Comparison of ENCODE assay signal across 13 cellular contexts in the genomic region with DNA sequence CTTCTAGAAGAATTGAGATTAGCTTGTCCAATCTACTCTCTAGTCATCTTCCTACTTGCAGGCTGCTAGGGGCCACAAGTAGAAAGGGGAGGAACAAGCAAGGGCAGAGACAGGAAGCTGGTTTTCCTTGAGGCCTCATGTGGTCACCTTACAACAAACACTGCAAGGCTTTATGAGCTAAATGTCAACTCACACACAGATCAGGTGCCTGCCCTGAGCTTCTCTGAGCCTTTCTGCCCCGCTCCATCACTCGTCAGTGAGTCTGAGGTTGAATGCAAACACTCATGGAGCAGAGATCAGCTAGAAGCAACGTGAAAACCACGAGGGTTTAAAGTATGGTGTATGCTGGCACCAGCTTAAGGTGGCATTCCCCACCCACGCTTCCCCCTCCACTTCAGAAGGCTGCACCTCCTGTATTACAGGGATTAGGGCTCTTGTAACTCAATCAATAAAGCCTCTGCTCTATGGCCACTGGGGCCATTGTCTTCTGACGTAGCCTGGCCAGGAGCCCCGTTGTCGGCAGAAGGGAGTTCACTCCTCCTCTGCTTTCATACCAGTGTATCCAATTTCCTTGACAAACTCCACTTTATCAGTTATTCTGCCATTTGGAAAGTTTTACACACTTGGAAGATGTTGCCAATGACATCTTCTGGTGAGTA. TPM values are rescaled to one million over a fixed set of nuclear protein-coding genes. Genes with fewer than 3 reads are reported as not detected.
DNase-seq lines count a peak whose midpoint lies in the region; ATAC-seq and TF ChIP-seq lines count a peak whose summit lies in the region.
"Had no signal": no experiment of that assay in that cellular context is flagged by ENCODE, and none has a peak within 500 bp of the region (broad histone marks: within the 10 kb centered on the region; RNA-seq: fewer than 3 reads in every experiment).

No MANE protein-coding gene starts in this region.

- H3K9me2 ChIP-seq in hepatocyte (replicated peaks; ENCODE audit: insufficient read depth): no peaks in the 10 kb centered on the region

- no peak overlapping the region for H3K4me3 ChIP-seq in hepatocyte

- TF ChIP-seq CTCF in hepatocyte (IDR thresholded peaks at IDR 0.05; ENCODE audit: poor library complexity): no peak

- peak; percentile 59 to 64 for DNase-seq in NOMO-1 (lab: John Stamatoyannopoulos, UW; ENCODE audit: unreplicated experiment in 2 of 2)
- peak; percentile 39 for DNase-seq in hepatocyte (ENCODE audit: low spot score)
- DNase-seq in SK-N-DZ (ENCODE audit: low spot score): no peak
- DNase-seq in iPS-NIHi7 (ENCODE audit: extremely low spot score): no peak
- no peak for DNase-seq in central memory CD4-positive, alpha-beta T cell
- DNase-seq: activated CD4-positive, alpha-beta T cell treated with anti-CD3 and anti-CD28 coated beads, Interleukin-2, amount 50 U/mL, for 48 hours; brain microvascular endothelial cell; islet precursor cell; stimulated activated CD4-positive, alpha-beta T cell treated with anti-CD3 and anti-CD28 coated beads, Interleukin-1b, Interleukin-23, amount 100 ng/mL, for 48 hours had no signal

- no peaks in the 10 kb centered on the region for H4K20me1 ChIP-seq in hepatocyte (ENCODE audit: insufficient read depth, poor library complexity, severe bottlenecking)

- peak overlapping the region; percentile 77 for H3K27ac ChIP-seq in hepatocyte
- H3K27ac ChIP-seq: brain microvascular endothelial cell had no signal

- no peaks in the 10 kb centered on the region for H3K27me3 ChIP-seq in hepatocyte
- H3K27me3 ChIP-seq: brain microvascular endothelial cell had no signal

- H3K79me2 ChIP-seq in hepatocyte: no peaks in the 10 kb centered on the region

- H2AFZ ChIP-seq in hepatocyte: no peak overlapping the region

- H3K4me2 ChIP-seq in hepatocyte: peak overlapping the region; percentile 9

- peaks cover 31% of the 10 kb centered on the region for H3K4me1 ChIP-seq in hepatocyte (ENCODE audit: insufficient read depth)

- 54% methylated on average over 7 of the region's 8 CpGs for WGBS in hepatocyte (ENCODE audit: low lambda C conversion rate, missing lambda C conversion rate)

- H3K36me3 ChIP-seq in hepatocyte (replicated peaks; ENCODE audit: insufficient read depth, low read depth): no peaks in the 10 kb centered on the region
- H3K36me3 ChIP-seq: brain microvascular endothelial cell had no signal

- ATAC-seq in GM18861 (IDR thresholded peaks at IDR 0.05; ENCODE audit: unreplicated experiment) (peak; percentile 45), GM21786 (IDR thresholded peaks at IDR 0.05; ENCODE audit: unreplicated experiment) (peak; percentile 63)

- H3K9me3 ChIP-seq in hepatocyte (ENCODE audit: low read depth): no peaks in the 10 kb centered on the region

RNA-seq across cellular contexts. Expression of a gene that starts 5.4 kb away (rescaled TPM):
- 1.3 TPM in 1 of 2 replicates, not detected in the other for total RNA-seq in hepatocyte
- 1.3 TPM in 2 replicates for polyA plus RNA-seq in hepatocyte
- polyA plus RNA-seq in SK-N-DZ (2014; cell fraction: cytosol; rRNA removed): 6.7 and 17.3 TPM in 2 replicates
- 14.1 and 15.1 TPM in 2 replicates for polyA plus RNA-seq in SK-N-DZ (2014; cell fraction: nucleus; rRNA removed)
- total RNA-seq: RPMI7951 had no signal
- polyA plus RNA-seq: esophagus had no signal

RNA-seq across cellular contexts. Expression of a gene that starts 10.7 kb away (rescaled TPM):
- not detected in 2 replicates for total RNA-seq in hepatocyte
- 0.47 and 0.85 TPM in 2 replicates for polyA plus RNA-seq in hepatocyte
- not detected in 2 replicates for polyA plus RNA-seq in SK-N-DZ (2014; cell fraction: cytosol; rRNA removed)
- polyA plus RNA-seq in SK-N-DZ (2014; cell fraction: nucleus; rRNA removed): not detected in 2 replicates
- total RNA-seq: RPMI7951 had no signal
- polyA plus RNA-seq: esophagus had no signal

RNA-seq across cellular contexts. Expression of a gene that starts 10.9 kb away (rescaled TPM):
- total RNA-seq in hepatocyte: not detected in 2 replicates
- polyA plus RNA-seq in hepatocyte: not detected in 2 replicates
- not detected in 2 replicates for polyA plus RNA-seq in SK-N-DZ (2014; cell fraction: cytosol; rRNA removed)
- polyA plus RNA-seq in SK-N-DZ (2014; cell fraction: nucleus; rRNA removed): not detected in 2 replicates
- total RNA-seq: RPMI7951 had no signal
- polyA plus RNA-seq: esophagus had no signal

RNA-seq across cellular contexts. Expression of a gene that starts 28.3 kb away (rescaled TPM):
- total RNA-seq in hepatocyte: not detected in 2 replicates
- polyA plus RNA-seq in hepatocyte: not detected in 2 replicates
- not detected in 2 replicates for polyA plus RNA-seq in SK-N-DZ (2014; cell fraction: cytosol; rRNA removed)
- polyA plus RNA-seq in SK-N-DZ (2014; cell fraction: nucleus; rRNA removed): not detected in 2 replicates
- total RNA-seq: RPMI7951 had no signal
- polyA plus RNA-seq: esophagus had no signal

RNA-seq across cellular contexts. Expression of a gene that starts 54.8 kb away (rescaled TPM):
- not detected in 2 replicates for total RNA-seq in hepatocyte
- not detected in 2 replicates for polyA plus RNA-seq in hepatocyte
- not detected in 2 replicates for polyA plus RNA-seq in SK-N-DZ (2014; cell fraction: cytosol; rRNA removed)
- polyA plus RNA-seq in SK-N-DZ (2014; cell fraction: nucleus; rRNA removed): not detected in 2 replicates
- total RNA-seq: RPMI7951 had no signal
- polyA plus RNA-seq: esophagus had no signal

Comparison
In these comparisons a context has a peak if more than half of its experiments do, and no peak if none do; other contexts are left out.
1. DNase-seq: peak in NOMO-1 (2 of 2) and hepatocyte (single experiment); none in SK-N-DZ (single experiment), iPS-NIHi7 (single experiment) and central memory CD4-positive, alpha-beta T cell (single experiment).